Comparison of ENCODE assay signal across 20 cellular contexts in the genomic region with DNA sequence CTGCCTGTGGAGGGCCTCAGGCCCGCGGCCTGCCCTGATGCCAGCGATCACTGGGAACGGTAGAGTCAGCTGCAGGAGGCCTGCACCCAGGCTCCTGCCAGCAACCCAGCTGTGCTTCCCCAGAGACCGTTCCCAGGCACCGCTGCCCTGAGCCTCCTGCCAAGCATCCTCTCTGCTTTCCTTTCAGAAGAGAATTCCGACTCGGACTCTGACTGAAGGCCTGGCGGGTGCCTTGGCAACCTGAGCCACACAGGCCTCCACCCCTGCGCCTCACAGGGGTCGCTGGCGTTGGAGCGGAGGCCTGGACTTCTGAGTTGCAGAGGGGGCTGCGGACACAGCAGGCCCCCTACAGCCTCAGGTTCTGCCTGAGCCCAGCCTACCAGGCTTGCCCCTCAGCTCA. TPM values are rescaled to one million over a fixed set of nuclear protein-coding genes. Genes with fewer than 3 reads are reported as not detected.
"Had no signal": no experiment of that assay in that cellular context is flagged by ENCODE, and none has a peak within 500 bp of the region (broad histone marks: within the 10 kb centered on the region; RNA-seq: fewer than 3 reads in every experiment).

No MANE protein-coding gene starts in this region.

- H3K4me3 Mint-ChIP-seq: activated CD4-positive, alpha-beta memory T cell treated with anti-CD3 and anti-CD28 coated beads for 36 hours; activated CD4-positive, alpha-beta T cell treated with anti-CD3 and anti-CD28 coated beads for 36 hours; activated naive CD8-positive, alpha-beta T cell; brain; naive thymus-derived CD8-positive, alpha-beta T cell; T-cell; WTC11 had no signal

- H3K4me3 ChIP-seq: coronary artery, esophagus squamous epithelium, tibial nerve had no signal

- DNase-seq: activated CD4-positive, alpha-beta memory T cell treated with anti-CD3 and anti-CD28 coated beads for 36 hours; activated CD4-positive, alpha-beta T cell treated with anti-CD3 and anti-CD28 coated beads for 36 hours; amniotic stem cell; central memory CD4-positive, alpha-beta T cell; effector memory CD4-positive, alpha-beta T cell; esophagus squamous epithelium; left cardiac atrium; mesendoderm; naive thymus-derived CD8-positive, alpha-beta T cell; retina; stimulated activated CD4-positive, alpha-beta T cell treated with anti-CD3 and anti-CD28 coated beads, Interleukin-2, amount 100 ng/mL, for 24 hours; stimulated activated naive CD4-positive, alpha-beta T cell treated with Interleukin-2 at 50 U/mL for 16 hours; T-cell had no signal

- H3K9me3 Mint-ChIP-seq: activated CD4-positive, alpha-beta memory T cell treated with anti-CD3 and anti-CD28 coated beads for 36 hours; brain; naive thymus-derived CD8-positive, alpha-beta T cell; T-cell; WTC11 had no signal

- H3K36me3 Mint-ChIP-seq: activated naive CD8-positive, alpha-beta T cell had no signal

- H3K9me3 ChIP-seq: esophagus squamous epithelium, tibial nerve had no signal

- H3K27ac ChIP-seq: coronary artery, esophagus squamous epithelium, tibial nerve had no signal

- H3K27me3 ChIP-seq: esophagus squamous epithelium, tibial nerve had no signal

- H3K27ac Mint-ChIP-seq: activated CD4-positive, alpha-beta memory T cell treated with anti-CD3 and anti-CD28 coated beads for 36 hours; activated CD4-positive, alpha-beta T cell treated with anti-CD3 and anti-CD28 coated beads for 36 hours; activated naive CD8-positive, alpha-beta T cell; T-cell; WTC11 had no signal

- H3K27me3 Mint-ChIP-seq: activated CD4-positive, alpha-beta memory T cell treated with anti-CD3 and anti-CD28 coated beads for 36 hours; activated CD4-positive, alpha-beta T cell treated with anti-CD3 and anti-CD28 coated beads for 36 hours; activated naive CD8-positive, alpha-beta T cell; brain; naive thymus-derived CD8-positive, alpha-beta T cell; T-cell had no signal

- ATAC-seq: activated CD4-positive, alpha-beta T cell treated with anti-CD3 and anti-CD28 coated beads for 36 hours; left cardiac atrium; naive thymus-derived CD8-positive, alpha-beta T cell; T-cell; WTC11 had no signal

RNA-seq across cellular contexts. Expression of gene CMTM2, which starts 33.2 kb away (rescaled TPM):
- total RNA-seq: endothelial cell of umbilical vein, esophagus squamous epithelium, subcutaneous adipose tissue, tibial nerve, WTC11 had no signal
- polyA plus RNA-seq: endothelial cell of umbilical vein had no signal
